Comparison of ENCODE assay signal across 15 cellular contexts in the genomic region with DNA sequence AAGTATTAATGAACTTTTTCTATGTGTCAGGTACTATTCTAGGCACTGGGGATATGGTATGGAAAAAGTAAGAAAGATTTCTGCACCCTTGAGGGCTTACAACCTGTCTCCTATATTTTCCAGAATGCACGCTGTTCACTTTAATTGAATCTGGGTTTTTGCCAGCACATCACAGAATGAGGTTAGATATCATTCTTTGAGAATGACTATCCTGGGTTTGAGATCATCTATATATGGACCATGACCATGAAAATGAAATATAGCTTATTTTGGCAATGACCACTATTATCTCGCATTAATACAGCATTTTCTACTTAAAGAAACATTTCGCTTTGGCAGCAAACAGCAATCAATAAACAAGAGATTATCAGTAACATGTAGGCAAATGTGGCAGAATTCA. TPM values are rescaled to one million over a fixed set of nuclear protein-coding genes. Genes with fewer than 3 reads are reported as not detected.
"Had no signal": no experiment of that assay in that cellular context is flagged by ENCODE, and none has a peak within 500 bp of the region (broad histone marks: within the 10 kb centered on the region; RNA-seq: fewer than 3 reads in every experiment).

No MANE protein-coding gene starts in this region.

- H3K36me3 ChIP-seq: cardiac muscle cell, left ventricle myocardium inferior, upper lobe of right lung had no signal

- ATAC-seq: natural killer cell; stimulated activated naive CD8-positive, alpha-beta T cell treated with anti-CD3 and anti-CD28 coated beads, Interleukin-15, Interleukin-2, amounts not matched to agents 100 U/mL and 50 U/mL, for 24 hours; upper lobe of right lung had no signal

- DNase-seq: activated CD4-positive, alpha-beta T cell treated with anti-CD3 and anti-CD28 coated beads, Interleukin-2, amount 10 ng/mL, durations not matched to agents 7 days and 5 days; activated CD4-positive, CD25-positive, alpha-beta regulatory T cell; activated naive CD4-positive, alpha-beta T cell treated with Interleukin-2 at 50 U/mL for 16 hours; anterior cingulate cortex; hippocampal formation; kidney; left ventricle myocardium inferior; natural killer cell; small intestine; stimulated activated naive CD8-positive, alpha-beta T cell treated with anti-CD3 and anti-CD28 coated beads, Interleukin-15, Interleukin-2, amounts not matched to agents 100 U/mL and 50 U/mL, for 24 hours; upper lobe of right lung had no signal

- H3K4me3 ChIP-seq: cardiac muscle cell, coronary artery, left ventricle myocardium inferior, upper lobe of right lung had no signal

- H3K27ac ChIP-seq: cardiac muscle cell, coronary artery, left ventricle myocardium inferior, upper lobe of right lung had no signal

- H3K27me3 ChIP-seq: cardiac muscle cell, upper lobe of right lung had no signal

- H3K4me1 ChIP-seq: left ventricle myocardium inferior, upper lobe of right lung had no signal

- FAIRE-seq: kidney, small intestine had no signal

- H3K9me3 ChIP-seq: left ventricle myocardium inferior, upper lobe of right lung had no signal

RNA-seq across cellular contexts. Expression of gene NNMT, which starts 57.2 kb away (rescaled TPM):
- total RNA-seq: activated CD4-positive, alpha-beta T cell treated with anti-CD3 and anti-CD28 coated beads, Interleukin-2, amount 10 ng/mL, durations not matched to agents 7 days and 5 days; activated CD8-positive, alpha-beta memory T cell treated with anti-CD3 and anti-CD28 coated beads for 36 hours; cardiac muscle cell; temporal lobe had no signal
